10 cellular contexts compared by ENCODE assay signal in the genomic region with DNA sequence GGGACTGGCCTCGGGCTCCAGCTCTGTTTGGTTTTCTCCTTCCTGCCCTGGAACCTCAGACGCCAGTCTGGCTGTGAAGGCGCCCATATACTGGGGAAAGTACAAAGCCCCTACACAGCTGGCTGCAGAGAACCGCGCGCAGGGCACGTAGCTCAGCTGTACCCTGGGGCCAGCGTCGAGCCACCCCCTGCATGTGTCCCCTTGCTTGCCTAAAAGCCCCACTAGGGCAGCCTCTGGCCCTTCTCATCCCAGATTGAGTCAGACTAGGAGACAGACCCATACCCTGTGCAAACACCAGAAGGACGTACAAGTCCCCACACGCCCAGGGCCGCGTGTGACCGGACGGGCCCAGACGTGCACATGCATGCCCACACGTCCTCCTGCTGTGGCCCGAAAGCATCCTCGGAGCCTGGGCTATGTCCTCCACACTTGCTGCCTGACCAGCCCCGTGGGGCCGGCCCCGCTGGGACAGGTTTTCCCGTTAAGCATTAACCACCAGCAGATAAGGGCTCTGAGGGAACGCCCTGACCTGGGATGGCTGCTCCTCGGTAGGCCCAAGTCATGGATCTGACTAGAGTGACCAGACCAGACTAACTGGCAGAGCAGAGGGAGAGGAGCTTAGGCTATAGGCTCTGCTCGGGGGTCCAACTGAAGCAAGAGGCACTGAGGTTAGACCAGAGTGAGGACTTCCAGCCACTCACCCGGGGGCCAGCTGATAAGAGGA. TPM values are rescaled to one million over a fixed set of nuclear protein-coding genes. Genes with fewer than 3 reads are reported as not detected.
A peak's percentile ranks its signal among the peaks of the same experiment; 100 is the strongest.
DNase-seq lines count a peak whose midpoint lies in the region; FAIRE-seq and TF ChIP-seq lines count a peak whose summit lies in the region.
"Had no signal": no experiment of that assay in that cellular context is flagged by ENCODE, and none has a peak within 500 bp of the region (broad histone marks: within the 10 kb centered on the region; RNA-seq: fewer than 3 reads in every experiment).

No MANE protein-coding gene starts in this region.

- intact Hi-C loops in colonic mucosa (cut with DNase I): loop anchor here (5.0 kb wide), 1 partner anchor 178 kb away; no protein-coding TSS in a partner anchor

- H3K4me2 ChIP-seq in Karpas-422 (ENCODE audit: low read depth, low read length, poor library complexity, severe bottlenecking): no peak overlapping the region
- no peak overlapping the region for H3K4me2 ChIP-seq in osteoblast (ENCODE audit: insufficient read depth, low read length)

- no peaks in the 10 kb centered on the region for H3K4me1 ChIP-seq in Karpas-422 (ENCODE audit: low read length)
- peaks cover 33% of the 10 kb centered on the region for H3K4me1 ChIP-seq in colonic mucosa
- peaks cover 49% of the 10 kb centered on the region for H3K4me1 ChIP-seq in osteoblast (ENCODE audit: insufficient read depth, low read length)
- H3K4me1 ChIP-seq: uterus had no signal

- peaks cover 3% of the 10 kb centered on the region; the same call in 1 of the 2 replicates for H4K20me1 ChIP-seq in Karpas-422 (ENCODE audit: insufficient read depth, low read depth, low read length)
- no peaks in the 10 kb centered on the region for H4K20me1 ChIP-seq in osteoblast (ENCODE audit: insufficient read depth, low read length)

- no peaks in the 10 kb centered on the region for H3K9me2 ChIP-seq in Karpas-422 (replicated peaks; ENCODE audit: insufficient read depth, low read length)

- H3K27me3 ChIP-seq in Karpas-422 (ENCODE audit: low read length) (no peaks in the 10 kb centered on the region), colonic mucosa (no peaks in the 10 kb centered on the region), osteoblast (ENCODE audit: insufficient read depth, low read length) (no peaks in the 10 kb centered on the region)
- H3K27me3 ChIP-seq: uterus had no signal

- no peak overlapping the region for H2AFZ ChIP-seq in Karpas-422 (ENCODE audit: low read length)
- H2AFZ ChIP-seq in osteoblast (ENCODE audit: low read length): peak overlapping the region; percentile 42

- no peaks in the 10 kb centered on the region for H3K79me2 ChIP-seq in Karpas-422 (ENCODE audit: low read length)
- no peaks in the 10 kb centered on the region for H3K79me2 ChIP-seq in osteoblast (ENCODE audit: insufficient read depth, low read length)

- FAIRE-seq in frontal cortex (lab: Jason Lieb, UNC): no peak

- peak; percentile 77 for DNase-seq in DMS 273 (lab: John Stamatoyannopoulos, UW; ENCODE audit: unreplicated experiment)
- peak; percentile 36 for DNase-seq in Karpas-422
- DNase-seq in colonic mucosa: peak; percentile 90
- DNase-seq in osteoblast (ENCODE audit: insufficient read length, low spot score, missing footprints): peak; percentile 93
- no peak for DNase-seq in activated CD4-positive, alpha-beta T cell treated with anti-CD3 and anti-CD28 coated beads for 48 hours
- DNase-seq in SW 1271 (lab: John Stamatoyannopoulos, UW): no peak
- no peak for DNase-seq in frontal cortex (ENCODE audit: low spot score in 2 of 2)
- DNase-seq in NCI-H1048 (lab: John Stamatoyannopoulos, UW): no peak
- DNase-seq: activated CD4-positive, alpha-beta T cell treated with anti-CD3 and anti-CD28 coated beads, Interleukin-2, amount 10 ng/mL, durations not matched to agents 7 days and 5 days had no signal

- TF ChIP-seq CTCF in colonic mucosa (IDR thresholded peaks at IDR 0.05): no peak
- TF ChIP-seq CTCF in osteoblast (IDR thresholded peaks at IDR 0.05; ENCODE audit: extremely low read depth, low read depth, low read length): no peak

- H3K4me3 ChIP-seq in Karpas-422 (ENCODE audit: low read length): no peak overlapping the region
- no peak overlapping the region for H3K4me3 ChIP-seq in colonic mucosa
- H3K4me3 ChIP-seq in osteoblast (ENCODE audit: insufficient read depth, low read length): no peak overlapping the region
- H3K4me3 ChIP-seq: uterus had no signal

- H3K9me3 ChIP-seq in Karpas-422 (ENCODE audit: low read length): no peaks in the 10 kb centered on the region
- H3K9me3 ChIP-seq in colonic mucosa: no peaks in the 10 kb centered on the region
- H3K9me3 ChIP-seq in osteoblast (ENCODE audit: low read depth, low read length): no peaks in the 10 kb centered on the region
- H3K9me3 ChIP-seq: uterus had no signal

- no peak overlapping the region for H3K27ac ChIP-seq in Karpas-422 (ENCODE audit: low read length)
- H3K27ac ChIP-seq in colonic mucosa: peak overlapping the region; percentile 50
- H3K27ac ChIP-seq in osteoblast (ENCODE audit: low read depth, low read length): no peak overlapping the region
- H3K27ac ChIP-seq: uterus had no signal

- H3K9ac ChIP-seq in Karpas-422 (ENCODE audit: low read length): no peak overlapping the region
- peak overlapping the region in 1 of 2 donors; percentile 6 for H3K9ac ChIP-seq in colonic mucosa (ENCODE audit: low read depth in 2 of 2, low read length in 2 of 2)

- H3K36me3 ChIP-seq in Karpas-422 (ENCODE audit: insufficient read depth, low read length) (no peaks in the 10 kb centered on the region), colonic mucosa (no peaks in the 10 kb centered on the region), osteoblast (ENCODE audit: insufficient read depth, low read length) (no peaks in the 10 kb centered on the region)
- H3K36me3 ChIP-seq: uterus had no signal

RNA-seq across cellular contexts. Expression of a gene that starts 4.1 kb away (rescaled TPM):
- total RNA-seq in Karpas-422 (2014; rRNA removed; shearing (Covaris generic); ENCODE audit: low replicate concordance): 0.29 TPM in 1 of 2 replicates, not detected in the other
- total RNA-seq in colonic mucosa (1 to 10 TPM; 1.7 to 3.5 TPM), osteoblast (0.36 and 0.59 TPM in 2 replicates), frontal cortex (not detected)
- total RNA-seq: activated CD4-positive, alpha-beta T cell treated with anti-CD3 and anti-CD28 coated beads, Interleukin-2, amount 10 ng/mL, durations not matched to agents 7 days and 5 days had no signal

RNA-seq across cellular contexts. Expression of a gene that starts 8.1 kb away (rescaled TPM):
- 0.36 TPM in 1 of 2 replicates, not detected in the other for total RNA-seq in Karpas-422 (2014; rRNA removed; shearing (Covaris generic); ENCODE audit: low replicate concordance)
- total RNA-seq in colonic mucosa (under 1 TPM in 1 of 2 donors, not detected in 1; 0.94 TPM), osteoblast (not detected in 2 replicates), frontal cortex (not detected)
- total RNA-seq: activated CD4-positive, alpha-beta T cell treated with anti-CD3 and anti-CD28 coated beads, Interleukin-2, amount 10 ng/mL, durations not matched to agents 7 days and 5 days had no signal

RNA-seq across cellular contexts. Expression of a gene that starts 22.2 kb away (rescaled TPM):
- 46.9 and 115 TPM in 2 replicates for total RNA-seq in Karpas-422 (2014; rRNA removed; shearing (Covaris generic); ENCODE audit: low replicate concordance)
- 10 to 100 TPM; 18.9 to 23.0 TPM for total RNA-seq in colonic mucosa
- total RNA-seq in osteoblast: 41.0 and 54.6 TPM in 2 replicates
- total RNA-seq in frontal cortex: 0.82 TPM

Comparison
In these comparisons a context has a peak if more than half of its experiments do, and no peak if none do; other contexts are left out.
1. DNase-seq: peak in DMS 273 (single experiment), Karpas-422 (single experiment), colonic mucosa (single experiment) and osteoblast (single experiment); none in activated CD4-positive, alpha-beta T cell treated with anti-CD3 and anti-CD28 coated beads for 48 hours (single experiment), SW 1271 (0 of 2), frontal cortex (0 of 2) and NCI-H1048 (single experiment).
2. RNA of a gene that starts 22.2 kb away (total RNA-seq): 41.0 to 54.6 TPM in osteoblast, 46.9 to 115 TPM in Karpas-422 and 18.9 to 23.0 TPM in colonic mucosa; 0.82 TPM in frontal cortex (single experiment); every median in the first group is over 10 times any median in the second.